In the genomic region with DNA sequence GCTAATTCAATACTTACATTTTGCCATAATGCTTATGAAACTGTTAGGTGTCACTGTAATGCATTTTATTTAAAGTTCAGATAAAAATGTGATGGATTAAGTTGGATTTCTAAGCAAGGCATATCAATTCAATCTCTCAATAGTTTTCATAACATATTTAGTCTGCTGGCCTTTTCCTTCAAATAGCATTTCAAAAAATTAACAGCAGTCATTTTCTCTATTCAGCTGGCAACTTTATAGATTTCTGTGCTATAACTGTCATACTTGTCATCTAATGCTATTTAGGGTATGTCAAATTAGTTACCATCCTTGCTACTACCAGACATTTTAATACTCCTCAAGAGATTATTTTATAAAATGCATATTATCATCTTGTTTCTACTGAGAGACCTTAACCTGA, we compare ENCODE assay signal across 33 cellular contexts. TPM values are rescaled to one million over a fixed set of nuclear protein-coding genes. Genes with fewer than 3 reads are reported as not detected.
"Had no signal": no experiment of that assay in that cellular context is flagged by ENCODE, and none has a peak within 500 bp of the region (broad histone marks: within the 10 kb centered on the region; RNA-seq: fewer than 3 reads in every experiment).

No MANE protein-coding gene starts in this region.

- H3K4me1 ChIP-seq: SJCRH30 had no signal

- DNase-seq: Kasumi-1, KG1, MG63, NCI-H1048, NCI-H1105 treated with DMSO at 0.1 percent for 48 hours, NCI-H1436, NCI-H146, NCI-H1694, NCI-H187, NCI-H1930, NCI-H2029 treated with DMSO at 0.1 percent for 48 hours, NCI-H2081 treated with DMSO at 0.1 percent for 48 hours, NCI-H2107, NCI-H2171, NCI-H345, NCI-H446, NCI-H510A treated with DMSO at 0.1 percent for 48 hours, NCI-H524 treated with DMSO at 0.1 percent for 48 hours, NCI-H526 treated with DMSO at 0.1 percent for 48 hours, NCI-H774, PC-9, SHP77, SIG-M5, SJCRH30, SW 1271 had no signal

- H3K27ac ChIP-seq: PC-9, RWPE1, SJCRH30, SK-N-MC had no signal

- H3K9me3 ChIP-seq: MG63, SJCRH30 had no signal

- H3K36me3 ChIP-seq: MG63, SJCRH30 had no signal

- H3K4me3 ChIP-seq: MG63, PC-9, SJCRH30, SK-N-MC had no signal

RNA-seq across cellular contexts. Expression of a gene that starts 4.3 kb away (rescaled TPM):
- total RNA-seq: M059J, NCI-H460, OCI-LY7, PC-9, Right ventricle myocardium inferior, RPMI7951, SJCRH30, SK-MEL-5 had no signal
